22 cellular contexts compared by ENCODE assay signal in genomic region chrX:133546441-133546840, GRCh38.
"Had no signal": no experiment of that assay in that cellular context is flagged by ENCODE, and none has a peak within 500 bp of the region (broad histone marks: within the 10 kb centered on the region; RNA-seq: fewer than 3 reads in every experiment).

No MANE protein-coding gene starts in this region.

- DNase-seq: activated CD4-positive, alpha-beta T cell treated with anti-CD3 and anti-CD28 coated beads, Interleukin-2, amount 50 U/mL, for 1 hour; activated CD8-positive, alpha-beta memory T cell treated with anti-CD3 and anti-CD28 coated beads for 24 hours; activated CD8-positive, alpha-beta memory T cell treated with anti-CD3 and anti-CD28 coated beads, Interleukin-2, amount 50 U/mL, for 48 hours; activated effector memory CD4-positive, alpha-beta T cell treated with Interleukin-2 at 50 U/mL for 16 hours; activated naive CD4-positive, alpha-beta T cell treated with anti-CD3 and anti-CD28 coated beads, Interleukin-2, amount 10 ng/mL, durations not matched to agents 7 days and 5 days; activated naive CD8-positive, alpha-beta T cell treated with anti-CD3 and anti-CD28 coated beads, Interleukin-2, amount 50 U/mL, for 24 hours; activated T-cell treated with anti-CD3 and anti-CD28 coated beads, Interleukin-2, amount 50 U/mL, for 48 hours; aorta; brain microvascular endothelial cell; central memory CD4-positive, alpha-beta T cell; colonic mucosa; endodermal cell; heart right ventricle; left lung; posterior cingulate gyrus; stimulated activated CD4-positive, alpha-beta T cell treated with anti-CD3 and anti-CD28 coated beads, Interleukin-12 subunit alpha, Interleukin-12 subunit beta, amount 100 ng/mL, for 4 hours; stimulated activated CD4-positive, alpha-beta T cell treated with anti-CD3 and anti-CD28 coated beads, Interleukin-1b, Interleukin-23, amount 100 ng/mL, for 48 hours; stimulated activated naive CD4-positive, alpha-beta T cell treated with Interleukin-2 at 50 U/mL for 16 hours; thyroid gland had no signal

- ATAC-seq: activated CD4-positive, CD25-positive, alpha-beta regulatory T cell treated with anti-CD3 and anti-CD28 coated beads, Interleukin-2, amount 50 U/mL, for 24 hours; activated naive CD8-positive, alpha-beta T cell treated with anti-CD3 and anti-CD28 coated beads, Interleukin-2, amount 50 U/mL, for 24 hours; gastroesophageal sphincter; heart right ventricle; left lung had no signal

- H3K27me3 ChIP-seq: brain microvascular endothelial cell, colonic mucosa, gastroesophageal sphincter, heart right ventricle, left lung, thyroid gland had no signal

- H3K27ac ChIP-seq: brain microvascular endothelial cell, colonic mucosa, epithelial cell of prostate, gastroesophageal sphincter, heart right ventricle, left lung, thyroid gland had no signal

- H3K4me3 ChIP-seq: colonic mucosa, gastroesophageal sphincter, heart right ventricle, left lung, thyroid gland had no signal

- H3K9me3 ChIP-seq: colonic mucosa, gastroesophageal sphincter, heart right ventricle, left lung, thyroid gland had no signal

- H3K4me1 ChIP-seq: colonic mucosa, left lung, thyroid gland had no signal

- H3K36me3 ChIP-seq: brain microvascular endothelial cell, colonic mucosa, gastroesophageal sphincter, heart right ventricle, left lung, thyroid gland had no signal
